In genomic region chr18:28916436-28916835, GRCh38 we compare ENCODE assay signal across 33 cellular contexts.
"Had no signal": no experiment of that assay in that cellular context is flagged by ENCODE, and none has a peak within 500 bp of the region (broad histone marks: within the 10 kb centered on the region; RNA-seq: fewer than 3 reads in every experiment).

No MANE protein-coding gene starts in this region.

- FAIRE-seq: colon had no signal

- H3K36me3 ChIP-seq: esophagus muscularis mucosa, gastroesophageal sphincter, heart right ventricle, WERI-Rb-1 had no signal

- H3K27me3 Mint-ChIP-seq: activated B cell treated with CpG ODN at 0.5 μM for 24 hours; activated CD8-positive, alpha-beta T cell treated with anti-CD3 and anti-CD28 coated beads for 36 hours; activated naive CD8-positive, alpha-beta T cell; activated T-helper 17 cell treated with anti-CD3 and anti-CD28 coated beads, Interleukin-2, amount 50 U/mL, for 72 hours; effector memory CD8-positive, alpha-beta T cell; T-helper 17 cell had no signal

- H3K9me3 ChIP-seq: body of pancreas had no signal

- ATAC-seq: activated CD4-positive, CD25-positive, alpha-beta regulatory T cell treated with anti-CD3 and anti-CD28 coated beads, Interleukin-2, amount 50 U/mL, for 24 hours; activated CD8-positive, alpha-beta T cell treated with anti-CD3 and anti-CD28 coated beads for 36 hours; activated T-cell treated with anti-CD3 and anti-CD28 coated beads, Interleukin-2, amount 50 U/mL, for 4 hours; activated T-helper 17 cell treated with anti-CD3 and anti-CD28 coated beads, Interleukin-2, amount 50 U/mL, for 72 hours; body of pancreas; effector memory CD8-positive, alpha-beta T cell; gastroesophageal sphincter; heart right ventricle; T-helper 17 cell had no signal

- H3K27me3 ChIP-seq: body of pancreas, esophagus muscularis mucosa, gastroesophageal sphincter, heart right ventricle had no signal

- H3K4me1 Mint-ChIP-seq: activated B cell treated with CpG ODN at 0.5 μM for 24 hours; activated T-helper 17 cell treated with anti-CD3 and anti-CD28 coated beads, Interleukin-2, amount 50 U/mL, for 72 hours; T-helper 17 cell had no signal

- H3K27ac ChIP-seq: body of pancreas, esophagus muscularis mucosa, gastroesophageal sphincter, heart right ventricle, WERI-Rb-1 had no signal

- H3K27ac Mint-ChIP-seq: activated B cell treated with CpG ODN at 0.5 μM for 24 hours; activated CD8-positive, alpha-beta T cell treated with anti-CD3 and anti-CD28 coated beads for 36 hours; activated naive CD8-positive, alpha-beta T cell; activated T-helper 17 cell treated with anti-CD3 and anti-CD28 coated beads, Interleukin-2, amount 50 U/mL, for 72 hours; effector memory CD8-positive, alpha-beta T cell; T-helper 17 cell; T-helper 2 cell treated with Interferon-gamma antibody and Interleukin-4, amounts not matched to agents 5 μg/mL and 100 μg/mL, for 36 hours had no signal

- H3K36me3 Mint-ChIP-seq: activated naive CD8-positive, alpha-beta T cell had no signal

- DNase-seq: activated B cell treated with CpG ODN at 0.5 μM for 24 hours; activated CD4-positive, alpha-beta T cell treated with anti-CD3 and anti-CD28 coated beads for 48 hours; activated CD4-positive, alpha-beta T cell treated with anti-CD3 and anti-CD28 coated beads, Interleukin-2, amount 50 U/mL, for 1 hour; activated CD4-positive, alpha-beta T cell treated with anti-CD3 and anti-CD28 coated beads, Interleukin-2, amount 50 U/mL, for 48 hours; activated CD8-positive, alpha-beta memory T cell treated with anti-CD3 and anti-CD28 coated beads for 24 hours; activated CD8-positive, alpha-beta T cell treated with anti-CD3 and anti-CD28 coated beads for 36 hours; activated effector memory CD4-positive, alpha-beta T cell treated with Interleukin-2 at 50 U/mL for 16 hours; activated gamma-delta T cell treated with Interleukin-2 at 50 U/mL for 16 hours; activated naive CD4-positive, alpha-beta T cell treated with anti-CD3 and anti-CD28 coated beads, Interleukin-2, amount 50 U/mL, for 16 hours; activated naive CD4-positive, alpha-beta T cell treated with Interleukin-2 at 50 U/mL for 16 hours; activated T-cell treated with anti-CD3 and anti-CD28 coated beads, Interleukin-2, amount 50 U/mL, for 4 hours; amygdala; aorta; body of pancreas; caudate nucleus; cortex of kidney; dermis blood vessel endothelial cell; effector CD4-positive, alpha-beta T cell; effector memory CD8-positive, alpha-beta T cell; erythroblast; foreskin melanocyte; heart right ventricle; T-helper 1 cell; T-helper 17 cell; T1000; WERI-Rb-1 had no signal

- H3K4me3 ChIP-seq: body of pancreas, esophagus muscularis mucosa, gastroesophageal sphincter, heart right ventricle had no signal

- H3K4me3 Mint-ChIP-seq: activated B cell treated with CpG ODN at 0.5 μM for 24 hours; activated CD8-positive, alpha-beta T cell treated with anti-CD3 and anti-CD28 coated beads for 36 hours; activated naive CD8-positive, alpha-beta T cell; activated T-cell treated with anti-CD3 and anti-CD28 coated beads, Interleukin-2, amount 50 U/mL, for 4 hours; activated T-helper 17 cell treated with anti-CD3 and anti-CD28 coated beads, Interleukin-2, amount 50 U/mL, for 72 hours; effector memory CD8-positive, alpha-beta T cell; T-helper 17 cell; T-helper 2 cell treated with Interferon-gamma antibody and Interleukin-4, amounts not matched to agents 5 μg/mL and 100 μg/mL, for 36 hours had no signal

- H3K4me1 ChIP-seq: body of pancreas, esophagus muscularis mucosa, gastroesophageal sphincter, heart right ventricle had no signal
